8 cellular contexts compared by ENCODE assay signal in the genomic region with DNA sequence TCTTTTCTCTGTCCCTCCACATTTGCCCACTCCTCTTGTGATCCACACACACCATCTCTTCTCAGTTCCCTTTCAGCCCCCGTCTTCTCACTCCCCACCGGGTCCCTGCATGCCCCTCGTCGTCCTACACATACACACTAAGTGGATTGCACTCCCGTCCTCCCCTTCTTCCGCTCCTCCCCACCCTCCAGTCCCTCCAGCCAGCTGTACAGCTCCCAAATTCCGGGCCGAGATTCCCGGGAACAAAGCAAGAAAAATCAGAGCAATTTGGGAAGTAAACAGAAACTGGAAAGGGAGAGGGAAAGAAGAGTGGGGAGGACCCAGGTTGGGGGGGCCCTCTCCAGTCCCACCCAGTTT. TPM values are rescaled to one million over a fixed set of nuclear protein-coding genes. Genes with fewer than 3 reads are reported as not detected.
DNase-seq lines count a peak whose midpoint lies in the region; ATAC-seq and TF ChIP-seq lines count a peak whose summit lies in the region.

No MANE protein-coding gene starts in this region.

- no peak for TF ChIP-seq CTCF in OCI-LY3 (IDR thresholded peaks at IDR 0.05; ENCODE audit: low read depth, low read length)
- no peak for TF ChIP-seq CTCF in endodermal cell (conservative IDR thresholded peaks at IDR 0.05)

- 5% methylated on average over 9 of the region's 9 CpGs; no CpG with 5 or more reads in 1 of the 2 experiments for WGBS in endodermal cell (ENCODE audit: insufficient coverage in 1 of 2, insufficient read length in 1 of 2), 2 experiments

- H3K9me3 ChIP-seq in OCI-LY3 (ENCODE audit: insufficient read depth, low read length) (no peaks in the 10 kb centered on the region), endodermal cell (ENCODE audit: control insufficient read depth, low read length) (no peaks in the 10 kb centered on the region)

- H3K27ac Mint-ChIP-seq in endodermal cell (no peak overlapping the region), naive B cell (peak overlapping the region in 3 of 6 donors; percentile 14 to 60 (median 19))

- no peaks in the 10 kb centered on the region for H3K36me3 ChIP-seq in OCI-LY3 (replicated peaks; ENCODE audit: low read depth, low read length)
- no peaks in the 10 kb centered on the region for H3K36me3 ChIP-seq in endodermal cell (ENCODE audit: control insufficient read depth, insufficient read depth, low read length)

- H3K27me3 ChIP-seq in OCI-LY3 (ENCODE audit: low read depth, low read length): peaks cover 20% of the 10 kb centered on the region
- H3K27me3 ChIP-seq in endodermal cell (ENCODE audit: control insufficient read depth, insufficient read depth, low read length, poor library complexity, severe bottlenecking): peaks cover 31% of the 10 kb centered on the region

- H3K27me3 Mint-ChIP-seq in endodermal cell (ENCODE audit: insufficient read depth) (peaks cover 49% of the 10 kb centered on the region), naive B cell (peaks cover 7 to 28% (median 25%) of the 10 kb centered on the region in 3 donors)

- H3K4me1 ChIP-seq in OCI-LY3 (ENCODE audit: low read length) (peaks cover 18% of the 10 kb centered on the region), endodermal cell (ENCODE audit: control insufficient read depth, insufficient read depth, low read length) (peaks cover 16% of the 10 kb centered on the region)

- H3K4me2 ChIP-seq in OCI-LY3 (ENCODE audit: low read length): peak overlapping the region; percentile 95

- DNase-seq in Daoy (ENCODE audit: low read depth) (peak; percentile 48), endodermal cell (no peak), naive B cell (no peak), HUDEP-2 (lab: John Stamatoyannopoulos, UW; ENCODE audit: unreplicated experiment in 76 of 76) (no peak), NCI-H526 (lab: John Stamatoyannopoulos, UW) (no peak)
- DNase-seq in stimulated activated naive CD4-positive, alpha-beta T cell (lab: John Stamatoyannopoulos, UW): no peak

- peaks cover 53% of the 10 kb centered on the region for H3K4me1 Mint-ChIP-seq in endodermal cell
- peaks cover 22 to 28% (median 25%) of the 10 kb centered on the region in 3 donors for H3K4me1 Mint-ChIP-seq in naive B cell

- H3K4me3 ChIP-seq in OCI-LY3 (ENCODE audit: low read length): peak overlapping the region; percentile 79
- peak overlapping the region; percentile 80 for H3K4me3 ChIP-seq in endodermal cell (ENCODE audit: low read length)

- no peak overlapping the region for H3K27ac ChIP-seq in OCI-LY3 (ENCODE audit: low read length)
- no peak overlapping the region for H3K27ac ChIP-seq in endodermal cell (ENCODE audit: low read depth, low read length)

- ATAC-seq in naive B cell (ENCODE audit: low read depth in 2 of 2) (no peak), HG02623 (IDR thresholded peaks at IDR 0.05; ENCODE audit: unreplicated experiment) (no peak)

- no peaks in the 10 kb centered on the region for H4K20me1 ChIP-seq in OCI-LY3 (ENCODE audit: insufficient read depth, low read length)

- no peaks in the 10 kb centered on the region for H3K36me3 Mint-ChIP-seq in endodermal cell (ENCODE audit: low read depth)
- H3K36me3 Mint-ChIP-seq in naive B cell: no peaks in the 10 kb centered on the region

- no peaks in the 10 kb centered on the region for H3K79me2 ChIP-seq in OCI-LY3 (ENCODE audit: low read length)

- peak overlapping the region; percentile 95 for H2AFZ ChIP-seq in OCI-LY3 (ENCODE audit: low read depth, low read length)

- H3K9me3 Mint-ChIP-seq in endodermal cell (no peaks in the 10 kb centered on the region), naive B cell (no peaks in the 10 kb centered on the region)

- H3K9ac ChIP-seq in OCI-LY3 (ENCODE audit: low read length): peak overlapping the region; percentile 51; the same call in 1 of the 2 replicates
- peak overlapping the region; percentile 20 for H3K9ac ChIP-seq in endodermal cell (ENCODE audit: extremely low read depth, low read length, poor library complexity, severe bottlenecking)

- H3K4me3 Mint-ChIP-seq in endodermal cell (peak overlapping the region; percentile 69), naive B cell (peak overlapping the region; percentile 65 to 90 (median 84))

RNA-seq across cellular contexts. Expression of gene IGFBP6, which starts 0.3 kb away (rescaled TPM):
- 53.5 and 68.5 TPM in 2 replicates for total RNA-seq in Daoy (2014; rRNA removed; shearing (Covaris generic))
- 10 to 100 TPM; 21.7 to 48.4 TPM for total RNA-seq in endodermal cell
- polyA plus RNA-seq in endodermal cell (2013, experiment 1 of 2): 13.5 TPM
- 23.1 TPM for polyA plus RNA-seq in endodermal cell (2013, experiment 2 of 2)
- not detected for polyA plus RNA-seq in naive B cell (ENCODE audit: low read depth in 6 of 6)

RNA-seq across cellular contexts. Expression of gene SOAT2, which starts 6.1 kb away (rescaled TPM):
- not detected in 2 replicates for total RNA-seq in Daoy (2014; rRNA removed; shearing (Covaris generic))
- under 1 TPM; 0.46 to 0.71 TPM for total RNA-seq in endodermal cell
- 0.28 TPM for polyA plus RNA-seq in endodermal cell (2013, experiment 1 of 2)
- polyA plus RNA-seq in endodermal cell (2013, experiment 2 of 2): 0.21 TPM
- not detected for polyA plus RNA-seq in naive B cell (ENCODE audit: low read depth in 6 of 6)

RNA-seq across cellular contexts. Expression of gene SPRYD3, which starts 18.0 kb away (rescaled TPM):
- 22.2 and 23.8 TPM in 2 replicates for total RNA-seq in Daoy (2014; rRNA removed; shearing (Covaris generic))
- 10 to 100 TPM; 13.0 to 18.4 TPM for total RNA-seq in endodermal cell
- 6.8 TPM for polyA plus RNA-seq in endodermal cell (2013, experiment 1 of 2)
- polyA plus RNA-seq in endodermal cell (2013, experiment 2 of 2): 7.2 TPM
- polyA plus RNA-seq in naive B cell (ENCODE audit: low read depth in 6 of 6): 10 to 100 TPM; 12.8 to 31.1 (median 23.2) TPM

RNA-seq across cellular contexts. Expression of gene TNS2, which starts 47.3 kb away (rescaled TPM):
- 7.0 and 8.2 TPM in 2 replicates for total RNA-seq in Daoy (2014; rRNA removed; shearing (Covaris generic))
- 10 to 100 TPM; 10.2 to 12.6 TPM for total RNA-seq in endodermal cell
- polyA plus RNA-seq in endodermal cell (2013, experiment 1 of 2): 9.5 TPM
- 9.6 TPM for polyA plus RNA-seq in endodermal cell (2013, experiment 2 of 2)
- under 1 TPM in 5 of 6 donors, not detected in 1; 0.05 to 0.91 (median 0.47) TPM for polyA plus RNA-seq in naive B cell (ENCODE audit: low read depth in 6 of 6)
